Comparison of ENCODE assay signal across 9 cellular contexts in genomic region chr15:64247535-64247905, GRCh38.
DNase-seq lines count a peak whose midpoint lies in the region; ATAC-seq, FAIRE-seq and TF ChIP-seq lines count a peak whose summit lies in the region.
"Had no signal": no experiment of that assay in that cellular context is flagged by ENCODE, and none has a peak within 500 bp of the region (broad histone marks: within the 10 kb centered on the region; RNA-seq: fewer than 3 reads in every experiment).

No MANE protein-coding gene starts in this region.

- H3K4me1 Mint-ChIP-seq in Caco-2 (ENCODE audit: low read depth, unreplicated experiment) (peaks cover 40% of the 10 kb centered on the region), endodermal cell (peaks cover 20% of the 10 kb centered on the region)

- H3K4me3 ChIP-seq in Caco-2 (ENCODE audit: low read depth, low read length) (no peak overlapping the region), MM.1S (ENCODE audit: low read length) (no peak overlapping the region), endodermal cell (ENCODE audit: low read length) (peak overlapping the region; percentile 31), pancreas (no peak overlapping the region)

- H3K4me1 ChIP-seq in Caco-2 (peaks cover 39% of the 10 kb centered on the region), MM.1S (ENCODE audit: low read length) (peaks cover 14% of the 10 kb centered on the region), endodermal cell (ENCODE audit: control insufficient read depth, insufficient read depth, low read length) (peaks cover 7% of the 10 kb centered on the region), pancreas (peaks cover 32 to 40% (median 39%) of the 10 kb centered on the region in 3 donors)
- H3K4me1 ChIP-seq: parathyroid adenoma had no signal

- no peak for DNase-seq in Caco-2
- DNase-seq in MM.1S = no peak
- no peak for DNase-seq in endodermal cell
- DNase-seq in pancreas = no peak
- no peak for DNase-seq in posterior cingulate gyrus
- DNase-seq in substantia nigra (lab: John Stamatoyannopoulos, UW) = no peak
- DNase-seq in activated CD4-positive, alpha-beta T cell treated with anti-CD3 and anti-CD28 coated beads for 4 hours = no peak
- DNase-seq in stimulated activated CD4-positive, alpha-beta T cell treated with anti-CD3 and anti-CD28 coated beads, Interleukin-4, amount 100 ng/mL, for 1 hour = no peak

- H2AFZ ChIP-seq in MM.1S (ENCODE audit: low read length) = no peak overlapping the region
- H2AFZ ChIP-seq: parathyroid adenoma had no signal

- H3F3A ChIP-seq in MM.1S (ENCODE audit: insufficient read depth, low read length) = peaks cover 5% of the 10 kb centered on the region; the same call in 1 of the 2 replicates

- CTCF ChIA-PET in Caco-2 (lab: Charles Lee) = no interaction called here

- H3K9ac ChIP-seq in MM.1S (ENCODE audit: low read length) (no peak overlapping the region), endodermal cell (ENCODE audit: extremely low read depth, low read length, poor library complexity, severe bottlenecking) (peak overlapping the region; percentile 60)
- H3K9ac ChIP-seq: parathyroid adenoma had no signal

- no peaks in the 10 kb centered on the region for H4K20me1 ChIP-seq in MM.1S (ENCODE audit: insufficient read depth, low read length)

- no peaks in the 10 kb centered on the region for H3K27me3 ChIP-seq in Caco-2 (replicated peaks; ENCODE audit: control insufficient read depth, insufficient read depth, low read length)
- no peaks in the 10 kb centered on the region for H3K27me3 ChIP-seq in MM.1S (replicated peaks; ENCODE audit: insufficient read depth, low read length)
- H3K27me3 ChIP-seq in endodermal cell (ENCODE audit: control insufficient read depth, insufficient read depth, low read length, poor library complexity, severe bottlenecking) = no peaks in the 10 kb centered on the region
- no peaks in the 10 kb centered on the region for H3K27me3 ChIP-seq in pancreas

- H3K27ac ChIP-seq in MM.1S (ENCODE audit: low read length) (no peak overlapping the region), endodermal cell (ENCODE audit: low read depth, low read length) (peak overlapping the region; percentile 51), pancreas (peak overlapping the region; percentile 28 to 91 (median 70)), substantia nigra (ENCODE audit: low read depth, low read length, poor library complexity, severe bottlenecking) (no peak overlapping the region)
- H3K27ac ChIP-seq: parathyroid adenoma had no signal

- BruUV-seq in Caco-2 (replicated peaks; lab: Mats Ljungman, UMichigan) = no TSS peak

- POLR2A ChIA-PET in Caco-2 (lab: Charles Lee) = no interaction called here

- TF ChIP-seq CTCF in Caco-2 (IDR thresholded peaks at IDR 0.05; ENCODE audit: insufficient read depth in 1 of 2, low read depth in 1 of 2, low read length in 1 of 2, severe bottlenecking in 1 of 2, unreplicated experiment in 1 of 2) (no peak), MM.1S (IDR thresholded peaks at IDR 0.05; ENCODE audit: low read length) (no peak), endodermal cell (conservative IDR thresholded peaks at IDR 0.05) (no peak), pancreas (IDR thresholded peaks at IDR 0.05) (no peak)

- H3K27me3 Mint-ChIP-seq in Caco-2 (ENCODE audit: insufficient read depth, unreplicated experiment) (no peaks in the 10 kb centered on the region), endodermal cell (ENCODE audit: insufficient read depth) (no peaks in the 10 kb centered on the region)

- H3K36me3 Mint-ChIP-seq in Caco-2 (ENCODE audit: insufficient read depth, unreplicated experiment) (peaks cover 5% of the 10 kb centered on the region), endodermal cell (ENCODE audit: low read depth) (peaks cover 19% of the 10 kb centered on the region)

- peak overlapping the region; percentile 27; the same call in 1 of the 2 replicates for H3K4me2 ChIP-seq in MM.1S (ENCODE audit: low read depth, low read length)

- H3K9me3 ChIP-seq in Caco-2 (no peaks in the 10 kb centered on the region), MM.1S (replicated peaks; ENCODE audit: insufficient read depth, low read length) (no peaks in the 10 kb centered on the region), endodermal cell (ENCODE audit: control insufficient read depth, low read length) (no peaks in the 10 kb centered on the region), pancreas (no peaks in the 10 kb centered on the region)

- no peak overlapping the region for H3K4me3 Mint-ChIP-seq in Caco-2 (ENCODE audit: unreplicated experiment)
- H3K4me3 Mint-ChIP-seq in endodermal cell = no peak overlapping the region

- no peak for FAIRE-seq in pancreas (lab: Jason Lieb, UNC)

- H3K27ac Mint-ChIP-seq in Caco-2 (ENCODE audit: unreplicated experiment) (peak overlapping the region; percentile 90), endodermal cell (peak overlapping the region; percentile 94)

- no peaks in the 10 kb centered on the region for H3K9me2 ChIP-seq in MM.1S (replicated peaks; ENCODE audit: insufficient read depth, low read length)

- peak in 2 of 4 donors; percentile 14 to 32 for ATAC-seq in pancreas

- H3K9me3 Mint-ChIP-seq in Caco-2 (ENCODE audit: unreplicated experiment) (no peaks in the 10 kb centered on the region), endodermal cell (peaks cover 12% of the 10 kb centered on the region)

- 0 out of 2 replicates have a peak, but pooled peaks cover 3% of the 10 kb centered on the region for H3K79me2 ChIP-seq in MM.1S (ENCODE audit: low read length)

- intact Hi-C loops in Caco-2 (cut with micrococcal nuclease; ENCODE audit: unreplicated experiment) = no loop called here
- intact Hi-C loops in pancreas (cut with DNase I) = no loop called here
- intact Hi-C loops in posterior cingulate gyrus (cut with DNase I) = no loop called here

- H3K36me3 ChIP-seq in Caco-2 (ENCODE audit: control insufficient read depth, insufficient read depth, low read length) (no peaks in the 10 kb centered on the region), MM.1S (replicated peaks; ENCODE audit: insufficient read depth, low read length) (no peaks in the 10 kb centered on the region), endodermal cell (ENCODE audit: control insufficient read depth, insufficient read depth, low read length) (peaks cover 6% of the 10 kb centered on the region), pancreas (no peaks in the 10 kb centered on the region)

Comparison
In these comparisons a context has a peak if more than half of its experiments do, and no peak if none do; other contexts are left out.
1. H3K27ac ChIP-seq: peak in endodermal cell (single experiment) and pancreas (4 of 4); none in MM.1S (single experiment) and substantia nigra (single experiment).